In the genomic region with DNA sequence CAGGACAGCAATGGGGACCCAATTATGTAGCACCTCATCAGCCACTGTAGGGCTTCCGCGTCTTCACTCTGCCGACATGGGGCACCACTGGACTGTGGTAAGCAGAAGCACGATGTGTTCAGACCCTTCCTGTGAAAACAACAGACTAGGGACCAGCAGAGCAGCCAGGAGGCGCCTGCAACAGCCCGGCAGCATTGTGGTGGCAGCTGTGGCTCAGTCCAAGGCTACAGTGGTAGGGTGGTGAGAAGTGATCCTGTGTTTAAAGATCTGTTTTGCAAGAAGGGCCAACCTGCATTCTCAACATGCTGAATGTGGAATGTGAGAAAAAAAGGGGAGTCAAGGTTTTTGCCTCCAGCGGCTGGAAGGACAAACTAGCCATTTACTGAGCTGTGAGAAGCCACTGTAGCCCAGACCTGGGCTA, we compare ENCODE assay signal across 1 cellular context.
TF ChIP-seq lines count a peak whose summit lies in the region.

No MANE protein-coding gene starts in this region.

TF ChIP-seq in HepG2, 621 proteins besides CTCF, POLR2A, EP300 and RAD21 (continued from another document):
- TF ChIP-seq, protein P1, sequence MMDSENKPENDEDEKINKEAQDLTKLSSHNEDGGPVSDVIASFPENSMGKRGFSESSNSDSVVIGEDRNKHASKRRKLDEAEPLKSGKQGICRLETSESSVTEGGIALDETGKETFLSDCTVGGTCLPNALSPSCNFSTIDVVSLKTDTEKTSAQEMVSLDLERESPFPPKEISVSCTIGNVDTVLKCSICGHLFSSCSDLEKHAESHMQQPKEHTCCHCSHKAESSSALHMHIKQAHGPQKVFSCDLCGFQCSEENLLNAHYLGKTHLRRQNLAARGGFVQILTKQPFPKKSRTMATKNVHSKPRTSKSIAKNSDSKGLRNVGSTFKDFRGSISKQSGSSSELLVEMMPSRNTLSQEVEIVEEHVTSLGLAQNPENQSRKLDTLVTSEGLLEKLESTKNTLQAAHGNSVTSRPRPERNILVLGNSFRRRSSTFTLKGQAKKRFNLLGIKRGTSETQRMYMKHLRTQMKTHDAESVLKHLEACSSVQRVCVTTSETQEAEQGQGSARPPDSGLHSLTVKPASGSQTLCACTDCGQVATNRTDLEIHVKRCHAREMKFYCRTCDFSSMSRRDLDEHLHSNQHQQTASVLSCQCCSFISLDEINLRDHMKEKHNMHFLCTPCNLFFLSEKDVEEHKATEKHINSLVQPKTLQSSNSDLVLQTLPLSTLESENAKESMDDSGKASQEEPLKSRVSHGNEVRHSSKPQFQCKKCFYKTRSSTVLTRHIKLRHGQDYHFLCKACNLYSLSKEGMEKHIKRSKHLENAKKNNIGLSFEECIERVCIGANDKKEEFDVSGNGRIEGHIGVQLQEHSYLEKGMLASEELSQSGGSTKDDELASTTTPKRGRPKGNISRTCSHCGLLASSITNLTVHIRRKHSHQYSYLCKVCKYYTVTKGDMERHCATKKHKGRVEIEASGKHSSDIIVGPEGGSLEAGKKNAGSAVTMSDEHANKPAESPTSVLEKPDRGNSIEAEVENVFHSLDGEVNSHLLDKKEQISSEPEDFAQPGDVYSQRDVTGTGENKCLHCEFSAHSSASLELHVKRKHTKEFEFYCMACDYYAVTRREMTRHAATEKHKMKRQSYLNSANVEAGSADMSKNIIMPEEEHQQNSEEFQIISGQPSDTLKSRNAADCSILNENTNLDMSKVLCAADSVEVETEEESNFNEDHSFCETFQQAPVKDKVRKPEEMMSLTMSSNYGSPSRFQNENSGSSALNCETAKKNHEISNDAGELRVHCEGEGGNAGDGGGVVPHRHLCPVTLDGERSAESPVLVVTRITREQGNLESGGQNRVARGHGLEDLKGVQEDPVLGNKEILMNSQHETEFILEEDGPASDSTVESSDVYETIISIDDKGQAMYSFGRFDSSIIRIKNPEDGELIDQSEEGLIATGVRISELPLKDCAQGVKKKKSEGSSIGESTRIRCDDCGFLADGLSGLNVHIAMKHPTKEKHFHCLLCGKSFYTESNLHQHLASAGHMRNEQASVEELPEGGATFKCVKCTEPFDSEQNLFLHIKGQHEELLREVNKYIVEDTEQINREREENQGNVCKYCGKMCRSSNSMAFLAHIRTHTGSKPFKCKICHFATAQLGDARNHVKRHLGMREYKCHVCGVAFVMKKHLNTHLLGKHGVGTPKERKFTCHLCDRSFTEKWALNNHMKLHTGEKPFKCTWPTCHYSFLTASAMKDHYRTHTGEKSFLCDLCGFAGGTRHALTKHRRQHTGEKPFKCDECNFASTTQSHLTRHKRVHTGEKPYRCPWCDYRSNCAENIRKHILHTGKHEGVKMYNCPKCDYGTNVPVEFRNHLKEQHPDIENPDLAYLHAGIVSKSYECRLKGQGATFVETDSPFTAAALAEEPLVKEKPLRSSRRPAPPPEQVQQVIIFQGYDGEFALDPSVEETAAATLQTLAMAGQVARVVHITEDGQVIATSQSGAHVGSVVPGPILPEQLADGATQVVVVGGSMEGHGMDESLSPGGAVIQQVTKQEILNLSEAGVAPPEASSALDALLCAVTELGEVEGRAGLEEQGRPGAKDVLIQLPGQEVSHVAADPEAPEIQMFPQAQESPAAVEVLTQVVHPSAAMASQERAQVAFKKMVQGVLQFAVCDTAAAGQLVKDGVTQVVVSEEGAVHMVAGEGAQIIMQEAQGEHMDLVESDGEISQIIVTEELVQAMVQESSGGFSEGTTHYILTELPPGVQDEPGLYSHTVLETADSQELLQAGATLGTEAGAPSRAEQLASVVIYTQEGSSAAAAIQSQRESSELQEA (CRISPR knock-in tag; IDR thresholded peaks at IDR 0.05; ENCODE audit: not compliant biosample characterization), result no peak
- TF ChIP-seq ZNF552 (CRISPR knock-in tag; IDR thresholded peaks at IDR 0.05; ENCODE audit: borderline replicate concordance), result no peak
